ENCODE assay signal across 25 cellular contexts in the genomic region with DNA sequence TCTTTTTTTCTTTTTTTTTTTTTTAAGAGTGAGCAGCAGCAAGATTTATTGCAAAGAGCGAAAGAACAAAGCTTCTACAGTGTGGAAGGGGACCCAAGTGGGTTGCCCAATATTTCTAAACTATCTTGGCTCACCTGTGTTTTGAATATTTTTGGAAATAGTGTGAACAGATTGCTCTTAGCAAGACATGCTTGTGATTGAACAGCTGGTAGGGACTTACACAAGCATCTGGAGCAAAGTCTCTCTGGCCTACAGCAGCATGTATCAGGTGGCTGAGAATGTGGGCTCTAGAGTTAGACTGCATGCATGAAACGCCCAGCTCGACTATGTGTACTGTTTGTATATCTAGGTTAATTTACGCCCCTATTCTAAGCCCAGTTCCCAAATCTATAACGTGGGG.
"Had no signal": no experiment of that assay in that cellular context is flagged by ENCODE, and none has a peak within 500 bp of the region (broad histone marks: within the 10 kb centered on the region; RNA-seq: fewer than 3 reads in every experiment).

No MANE protein-coding gene starts in this region.

- H3K4me1 ChIP-seq: body of pancreas, colonic mucosa, left lung, right atrium auricular region, transverse colon had no signal

- DNase-seq: activated CD4-positive, alpha-beta T cell treated with anti-CD3 and anti-CD28 coated beads for 48 hours; activated CD4-positive, alpha-beta T cell treated with anti-CD3 and anti-CD28 coated beads, Interleukin-2, amount 50 U/mL, for 48 hours; activated CD8-positive, alpha-beta memory T cell treated with anti-CD3 and anti-CD28 coated beads for 24 hours; activated effector memory CD4-positive, alpha-beta T cell treated with Interleukin-2 at 50 U/mL for 16 hours; activated naive CD4-positive, alpha-beta T cell treated with Interleukin-2 at 50 U/mL for 16 hours; anterior cingulate cortex; body of pancreas; cerebellar nuclear complex; colonic mucosa; effector memory CD4-positive, alpha-beta T cell; head of caudate nucleus; left lung; mucosa of descending colon; stimulated activated CD4-positive, alpha-beta T cell treated with anti-CD3 and anti-CD28 coated beads, Interleukin-12 subunit alpha, Interleukin-12 subunit beta, amount 100 ng/mL, for 4 hours; stimulated activated CD4-positive, alpha-beta T cell treated with anti-CD3 and anti-CD28 coated beads, Interleukin-4, amount 100 ng/mL, for 1 hour; stimulated activated naive CD8-positive, alpha-beta T cell treated with anti-CD3 and anti-CD28 coated beads, Interleukin-15, Interleukin-2, amounts not matched to agents 100 U/mL and 50 U/mL, for 24 hours; T1000; testis; transverse colon; WERI-Rb-1 had no signal

- ATAC-seq: activated CD4-positive, CD25-positive, alpha-beta regulatory T cell treated with anti-CD3 and anti-CD28 coated beads, Interleukin-2, amount 50 U/mL, for 24 hours; body of pancreas; left lung; mucosa of descending colon; natural killer cell treated with Interleukin-12 subunit alpha and Interleukin-12 subunit beta and Interleukin-15 and Interleukin-18, amount 100 ng/mL, for 72 hours; stimulated activated naive CD8-positive, alpha-beta T cell treated with anti-CD3 and anti-CD28 coated beads, Interleukin-15, Interleukin-2, amounts not matched to agents 100 U/mL and 50 U/mL, for 24 hours had no signal

- H3K27me3 ChIP-seq: body of pancreas, colonic mucosa, left lung, right atrium auricular region, testis, transverse colon had no signal

- H3K9me3 ChIP-seq: body of pancreas, colonic mucosa, left lung, mucosa of descending colon, right atrium auricular region, testis, transverse colon had no signal

- H3K4me3 ChIP-seq: body of pancreas, colonic mucosa, left lung, lung, mucosa of descending colon, right atrium auricular region, skin epidermis, testis, transverse colon had no signal

- H3K36me3 ChIP-seq: colonic mucosa, left lung, right atrium auricular region, transverse colon, WERI-Rb-1 had no signal

- H3K27ac ChIP-seq: body of pancreas, colonic mucosa, left lung, right atrium auricular region, skin epidermis, testis, transverse colon, WERI-Rb-1 had no signal
